1 cellular context compared by ENCODE assay signal in genomic region chr2:60888853-60889252, GRCh38.
TF ChIP-seq lines count a peak whose summit lies in the region.

No MANE protein-coding gene starts in this region.

TF ChIP-seq in HepG2, 621 proteins besides CTCF, POLR2A, EP300 and RAD21 (continued from another document):
- TF ChIP-seq GMEB1 (CRISPR knock-in tag; IDR thresholded peaks at IDR 0.05; ENCODE audit: borderline replicate concordance) (no peak), TCF7 (IDR thresholded peaks at IDR 0.05; ENCODE audit: low read depth) (no peak), ZNF616 (CRISPR knock-in tag; IDR thresholded peaks at IDR 0.05; ENCODE audit: low read depth) (no peak), MAFF (IDR thresholded peaks at IDR 0.05; ENCODE audit: low read depth, low read length) (peak; percentile 38; the same call in 1 of the 2 replicates), ZNF777 (CRISPR knock-in tag; IDR thresholded peaks at IDR 0.05) (no peak), MAFK (conservative IDR thresholded peaks at IDR 0.05 in 1 of 2, IDR thresholded peaks at IDR 0.05 in 1 of 2; ENCODE audit: low read length in 2 of 2) (peak in 1 of 2 experiments; percentile 43; a peak in 2 of 4 replicates), RNF2 (conservative IDR thresholded peaks at IDR 0.05; ENCODE audit: low read depth) (no peak), CREB1 (IDR thresholded peaks at IDR 0.05) (no peak), CREB1 (CRISPR knock-in tag; IDR thresholded peaks at IDR 0.05) (no peak)
TF ChIP-seq in HepG2: peak in this region for 2.
